Comparison of ENCODE assay signal across 19 cellular contexts in the genomic region with DNA sequence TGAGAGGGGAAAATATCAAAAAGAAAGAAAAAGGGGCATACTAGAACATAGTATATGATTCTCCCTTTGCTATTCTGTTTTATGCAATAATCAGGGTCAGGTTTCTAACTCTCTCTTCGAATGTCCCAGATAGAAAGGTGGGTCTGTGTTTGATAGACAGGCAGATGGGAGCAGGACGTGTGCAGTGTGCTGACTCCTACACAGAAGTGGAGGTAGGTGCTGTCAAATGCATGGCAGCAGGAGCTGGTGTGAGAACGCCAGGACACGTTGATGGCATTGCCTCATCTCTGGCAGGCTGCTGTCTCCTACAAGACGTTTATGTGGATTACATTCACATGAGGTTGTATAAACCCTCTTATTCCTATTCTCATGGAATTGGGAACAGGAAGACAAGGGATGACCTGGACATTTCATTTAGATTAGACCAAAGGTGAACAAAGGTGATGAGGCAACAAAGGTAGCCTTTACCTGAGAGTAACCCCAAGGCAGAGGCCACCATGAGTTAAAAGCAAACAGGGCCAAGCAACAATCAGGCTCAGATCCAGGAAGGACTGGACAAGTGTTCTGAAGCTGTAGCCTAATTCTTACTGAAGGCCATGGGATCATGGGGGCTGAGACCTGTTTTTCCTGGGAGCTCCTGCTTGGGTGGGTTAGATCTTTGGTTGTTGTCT.
"Had no signal": no experiment of that assay in that cellular context is flagged by ENCODE, and none has a peak within 500 bp of the region (broad histone marks: within the 10 kb centered on the region; RNA-seq: fewer than 3 reads in every experiment).

No MANE protein-coding gene starts in this region.

- H3K9ac ChIP-seq: neural progenitor cell had no signal

- H3K27ac ChIP-seq: coronary artery, left lung, lower lobe of right lung, neural progenitor cell, ovary, suprapubic skin, tibial artery, upper lobe of left lung, uterus had no signal

- H3K9me3 ChIP-seq: left lung, lower lobe of right lung, ovary, suprapubic skin, tibial artery, upper lobe of left lung, uterus had no signal

- ATAC-seq: left lung; lower lobe of right lung; natural killer cell treated with Interleukin-12 subunit alpha and Interleukin-12 subunit beta and Interleukin-15 and Interleukin-18, amount 100 ng/mL, for 72 hours; stimulated activated effector memory CD8-positive, alpha-beta T cell treated with anti-CD3 and anti-CD28 coated beads, Interleukin-12 subunit alpha, Interleukin-12 subunit beta, amount 100 ng/mL, for 72 hours; stimulated activated naive CD8-positive, alpha-beta T cell treated with anti-CD3 and anti-CD28 coated beads, Interleukin-15, Interleukin-2, amounts not matched to agents 100 U/mL and 50 U/mL, for 24 hours had no signal

- H3K4me3 ChIP-seq: coronary artery, left lung, lower lobe of right lung, neural progenitor cell, ovary, suprapubic skin, tibial artery, upper lobe of left lung, uterus had no signal

- H2AFZ ChIP-seq: neural progenitor cell had no signal

- DNase-seq: effector CD8-positive, alpha-beta T cell; islet precursor cell; left lung; lower lobe of right lung; midbrain; ovary; right cardiac atrium; stimulated activated CD4-positive, alpha-beta T cell treated with anti-CD3 and anti-CD28 coated beads, Interleukin-4, amount 100 ng/mL, for 1 hour; stimulated activated CD8-positive, alpha-beta memory T cell treated with anti-CD3 and anti-CD28 coated beads, Interleukin-4, amount 100 ng/mL, for 48 hours; stimulated activated naive CD8-positive, alpha-beta T cell treated with anti-CD3 and anti-CD28 coated beads, Interleukin-15, Interleukin-2, amounts not matched to agents 100 U/mL and 50 U/mL, for 24 hours; tibial artery; upper lobe of left lung; uterus had no signal

- H3K4me1 ChIP-seq: left lung, lower lobe of right lung, neural progenitor cell, tibial artery, upper lobe of left lung, uterus had no signal

- H3K27me3 ChIP-seq: left lung, neural progenitor cell, ovary, suprapubic skin, tibial artery, upper lobe of left lung, uterus had no signal

- H3K4me2 ChIP-seq: neural progenitor cell had no signal

- FAIRE-seq: frontal cortex had no signal

- H3K36me3 ChIP-seq: left lung, lower lobe of right lung, neural progenitor cell, ovary, suprapubic skin, tibial artery, upper lobe of left lung, uterus had no signal
